Comparison of ENCODE assay signal across 1 cellular context in genomic region chr19:42250249-42250665, GRCh38.
TF ChIP-seq lines count a peak whose summit lies in the region.

No MANE protein-coding gene starts in this region.

TF ChIP-seq in IMR-90, 13 proteins besides CTCF, POLR2A, EP300 and RAD21:
- TF ChIP-seq MAFK (IDR thresholded peaks at IDR 0.05; ENCODE audit: low read depth, low read length) (no peak), RFX5 (IDR thresholded peaks at IDR 0.05; ENCODE audit: low read depth, low read length) (no peak), MXI1 (IDR thresholded peaks at IDR 0.05; ENCODE audit: borderline replicate concordance, low read depth, low read length) (no peak), CHD1 (IDR thresholded peaks at IDR 0.05; ENCODE audit: low read depth, low read length) (no peak), FOS (IDR thresholded peaks at IDR 0.05; ENCODE audit: low read depth, low read length) (no peak), RCOR1 (IDR thresholded peaks at IDR 0.05; ENCODE audit: insufficient replicate concordance, low read length) (no peak), NFE2L2 (IDR thresholded peaks at IDR 0.05; ENCODE audit: low read depth, low read length) (no peak), BHLHE40 (IDR thresholded peaks at IDR 0.05; ENCODE audit: low read depth, low read length) (no peak)
- TF ChIP-seq, protein P1, sequence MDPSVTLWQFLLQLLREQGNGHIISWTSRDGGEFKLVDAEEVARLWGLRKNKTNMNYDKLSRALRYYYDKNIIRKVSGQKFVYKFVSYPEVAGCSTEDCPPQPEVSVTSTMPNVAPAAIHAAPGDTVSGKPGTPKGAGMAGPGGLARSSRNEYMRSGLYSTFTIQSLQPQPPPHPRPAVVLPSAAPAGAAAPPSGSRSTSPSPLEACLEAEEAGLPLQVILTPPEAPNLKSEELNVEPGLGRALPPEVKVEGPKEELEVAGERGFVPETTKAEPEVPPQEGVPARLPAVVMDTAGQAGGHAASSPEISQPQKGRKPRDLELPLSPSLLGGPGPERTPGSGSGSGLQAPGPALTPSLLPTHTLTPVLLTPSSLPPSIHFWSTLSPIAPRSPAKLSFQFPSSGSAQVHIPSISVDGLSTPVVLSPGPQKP (IDR thresholded peaks at IDR 0.05; ENCODE audit: borderline replicate concordance, low read depth, low read length), result no peak
- TF ChIP-seq, protein P2, sequence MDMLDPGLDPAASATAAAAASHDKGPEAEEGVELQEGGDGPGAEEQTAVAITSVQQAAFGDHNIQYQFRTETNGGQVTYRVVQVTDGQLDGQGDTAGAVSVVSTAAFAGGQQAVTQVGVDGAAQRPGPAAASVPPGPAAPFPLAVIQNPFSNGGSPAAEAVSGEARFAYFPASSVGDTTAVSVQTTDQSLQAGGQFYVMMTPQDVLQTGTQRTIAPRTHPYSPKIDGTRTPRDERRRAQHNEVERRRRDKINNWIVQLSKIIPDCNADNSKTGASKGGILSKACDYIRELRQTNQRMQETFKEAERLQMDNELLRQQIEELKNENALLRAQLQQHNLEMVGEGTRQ (IDR thresholded peaks at IDR 0.05; ENCODE audit: low read depth, low read length), result no peak
TF ChIP-seq in IMR-90: peak in this region for 0.
